ENCODE assay signal across 13 cellular contexts in the genomic region with DNA sequence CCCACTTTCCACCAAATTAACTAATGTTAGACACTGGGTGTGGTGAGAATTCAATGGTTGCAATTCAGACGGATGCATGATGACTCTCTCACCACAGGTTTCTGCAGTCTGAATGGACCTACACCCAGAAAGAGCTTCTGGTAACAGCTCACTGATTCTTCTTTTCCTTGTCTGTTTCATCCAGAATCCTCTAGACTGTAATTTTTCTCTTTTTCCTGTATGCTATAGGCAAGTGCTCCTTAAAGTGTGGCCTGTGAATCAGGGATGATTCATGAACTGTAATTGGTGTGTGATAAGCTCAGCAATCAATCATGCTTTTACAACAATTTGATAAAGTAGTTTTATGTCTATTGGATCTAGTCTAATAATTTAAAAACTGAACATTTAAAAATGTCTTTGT. TPM values are rescaled to one million over a fixed set of nuclear protein-coding genes. Genes with fewer than 3 reads are reported as not detected.
DNase-seq lines count a peak whose midpoint lies in the region; ATAC-seq and TF ChIP-seq lines count a peak whose summit lies in the region.
"Had no signal": no experiment of that assay in that cellular context is flagged by ENCODE, and none has a peak within 500 bp of the region (broad histone marks: within the 10 kb centered on the region; RNA-seq: fewer than 3 reads in every experiment).

No MANE protein-coding gene starts in this region.

- no peaks in the 10 kb centered on the region for H4K20me1 ChIP-seq in fibroblast of lung (ENCODE audit: control insufficient read depth, extremely low read depth, insufficient read depth, low read length)

- DNase-seq in GM03348 (ENCODE audit: low spot score) (peak; percentile 37), RWPE1 (ENCODE audit: low spot score) (peak; percentile 64), fibroblast of lung (ENCODE audit: low read depth in 2 of 2) (peak; percentile 28 to 84), renal cortical epithelial cell (ENCODE audit: low read depth) (peak; percentile 75), middle frontal gyrus (ENCODE audit: extremely low spot score, low spot score) (no peak), AML-193 (lab: John Stamatoyannopoulos, UW) (no peak)
- DNase-seq: H7, NCI-H2171, right cardiac atrium had no signal

- H3K36me3 ChIP-seq in fibroblast of lung (ENCODE audit: control insufficient read depth, insufficient read depth, low read length): no peaks in the 10 kb centered on the region

- TF ChIP-seq CTCF in RWPE1 (conservative IDR thresholded peaks at IDR 0.05; ENCODE audit: low read depth) (no peak), fibroblast of lung (conservative IDR thresholded peaks at IDR 0.05 in 1 of 2, IDR thresholded peaks at IDR 0.05 in 1 of 2; ENCODE audit: low read depth in 1 of 2, low read length in 2 of 2) (no peak)

- no peaks in the 10 kb centered on the region for H3K79me2 ChIP-seq in fibroblast of lung (ENCODE audit: control insufficient read depth, insufficient read depth, low read length)

- H3K9ac ChIP-seq in fibroblast of lung (ENCODE audit: insufficient read depth, low read length): no peak overlapping the region

- POLR2A ChIA-PET in RWPE1 (lab: Yijun Ruan, JAX; ENCODE audit: low non-redundant PET): no interaction called here

- H2AFZ ChIP-seq in fibroblast of lung (ENCODE audit: low read length): no peak overlapping the region

- H3K4me3 ChIP-seq in fibroblast of lung (replicated peaks in 1 of 4; ENCODE audit: control extremely low read depth in 1 of 4, insufficient read depth in 1 of 4, low read depth in 3 of 4, low read length in 4 of 4): no peak overlapping the region

- H3K9me3 ChIP-seq in fibroblast of lung (ENCODE audit: control insufficient read depth, insufficient read depth, low read depth, low read length): no peaks in the 10 kb centered on the region

- peaks cover 16% of the 10 kb centered on the region for H3K4me1 ChIP-seq in fibroblast of lung (ENCODE audit: control insufficient read depth, extremely low read depth, insufficient read depth, low read length)

- ATAC-seq in HG03175 (IDR thresholded peaks at IDR 0.05; ENCODE audit: unreplicated experiment) (no peak), HG03378 (IDR thresholded peaks at IDR 0.05; ENCODE audit: unreplicated experiment) (no peak)
- ATAC-seq: activated CD4-positive, CD25-positive, alpha-beta regulatory T cell treated with anti-CD3 and anti-CD28 coated beads, Interleukin-2, amount 50 U/mL, for 24 hours; right cardiac atrium had no signal

- H3K27ac ChIP-seq in RWPE1 (no peak overlapping the region), fibroblast of lung (ENCODE audit: insufficient read depth, low read length) (no peak overlapping the region)

- CTCF ChIA-PET in RWPE1 (lab: Yijun Ruan, JAX): interaction anchor here (0.6 to 1.0 kb wide), 3 partner anchors 29 to 178 kb away, joined by 3 to 4 read pairs (median 3); no protein-coding TSS in a partner anchor

- H3K27me3 ChIP-seq in fibroblast of lung (ENCODE audit: control insufficient read depth, insufficient read depth, low read length): no peaks in the 10 kb centered on the region

- no peak overlapping the region for H3K4me2 ChIP-seq in fibroblast of lung (ENCODE audit: extremely low read depth, insufficient read depth, low read length)

RNA-seq across cellular contexts. Expression of a gene that starts 18.0 kb away (rescaled TPM):
- under 0.01 and 0.66 TPM in 2 replicates for total RNA-seq in fibroblast of lung
- polyA plus RNA-seq in fibroblast of lung: 0.17 and 0.28 TPM in 2 replicates
- 0.17 and 0.31 TPM in 2 replicates for polyA plus RNA-seq in fibroblast of lung (2012)
- not detected in 2 replicates for polyA minus RNA-seq in fibroblast of lung (ENCODE audit: low replicate concordance)
- 0.10 and 2.6 TPM in 2 replicates for total RNA-seq in renal cortical epithelial cell
- total RNA-seq: H7, right cardiac atrium had no signal
- polyA plus RNA-seq: right cardiac atrium had no signal

RNA-seq across cellular contexts. Expression of a gene that starts 35.5 kb away (rescaled TPM):
- total RNA-seq in fibroblast of lung: 28.5 and 489 TPM in 2 replicates
- polyA plus RNA-seq in fibroblast of lung: 40.5 and 415 TPM in 2 replicates
- polyA plus RNA-seq in fibroblast of lung (2012): 24.2 and 278 TPM in 2 replicates
- 7.8 and 78.5 TPM in 2 replicates for polyA minus RNA-seq in fibroblast of lung (ENCODE audit: low replicate concordance)
- 1.3 and 4.9 TPM in 2 replicates for total RNA-seq in renal cortical epithelial cell

RNA-seq across cellular contexts. Expression of a gene that starts 37.7 kb away (rescaled TPM):
- under 0.01 TPM in 1 of 2 replicates, not detected in the other for total RNA-seq in fibroblast of lung
- 0.07 and 0.18 TPM in 2 replicates for polyA plus RNA-seq in fibroblast of lung
- 0.08 and 0.19 TPM in 2 replicates for polyA plus RNA-seq in fibroblast of lung (2012)
- polyA minus RNA-seq in fibroblast of lung (ENCODE audit: low replicate concordance): 1.2 TPM in 1 of 2 replicates, not detected in the other
- total RNA-seq in renal cortical epithelial cell: not detected in 2 replicates
- total RNA-seq: dermis microvascular lymphatic vessel endothelial cell, H7 had no signal

RNA-seq across cellular contexts. Expression of a gene that starts 56.8 kb away (rescaled TPM):
- total RNA-seq in fibroblast of lung (0.17 TPM in 1 of 2 replicates, not detected in the other), renal cortical epithelial cell (not detected in 2 replicates)
- 0.08 and 0.14 TPM in 2 replicates for polyA plus RNA-seq in fibroblast of lung
- 0.08 and 0.13 TPM in 2 replicates for polyA plus RNA-seq in fibroblast of lung (2012)
- polyA minus RNA-seq in fibroblast of lung (ENCODE audit: low replicate concordance): not detected in 2 replicates
- total RNA-seq: dermis microvascular lymphatic vessel endothelial cell, H7, right cardiac atrium had no signal
- polyA plus RNA-seq: right cardiac atrium had no signal

Comparison
In these comparisons a context has a peak if more than half of its experiments do, and no peak if none do; other contexts are left out.
1. DNase-seq: peak in GM03348 (single experiment), RWPE1 (single experiment), fibroblast of lung (2 of 2) and renal cortical epithelial cell (single experiment); none in middle frontal gyrus (single experiment) and AML-193 (0 of 2).